ENCODE assay signal across 23 cellular contexts in genomic region chr10:68239596-68240150, GRCh38. TPM values are rescaled to one million over a fixed set of nuclear protein-coding genes. Genes with fewer than 3 reads are reported as not detected.
DNase-seq lines count a peak whose midpoint lies in the region; ATAC-seq and TF ChIP-seq lines count a peak whose summit lies in the region.
"Had no signal": no experiment of that assay in that cellular context is flagged by ENCODE, and none has a peak within 500 bp of the region (broad histone marks: within the 10 kb centered on the region; RNA-seq: fewer than 3 reads in every experiment).

No MANE protein-coding gene starts in this region.

- no peaks in the 10 kb centered on the region for H3K9me2 ChIP-seq in GM23338 (ENCODE audit: insufficient read depth)

- no peaks in the 10 kb centered on the region for H3F3A ChIP-seq in GM23338 (replicated peaks; ENCODE audit: low read depth)

- no peak overlapping the region for H3K4me3 Mint-ChIP-seq in GM23338
- H3K4me3 Mint-ChIP-seq: activated CD4-positive, alpha-beta memory T cell treated with anti-CD3 and anti-CD28 coated beads, Interleukin-2, amount 10 ng/mL, durations not matched to agents 7 days and 5 days; stimulated activated naive CD8-positive, alpha-beta T cell treated with anti-CD3 and anti-CD28 coated beads, Interleukin-15, Interleukin-2, amounts not matched to agents 100 ng/mL and 50 ng/mL, for 24 hours had no signal

- H3K9me3 Mint-ChIP-seq in GM23338, result no peaks in the 10 kb centered on the region
- H3K9me3 Mint-ChIP-seq: activated CD4-positive, alpha-beta memory T cell treated with anti-CD3 and anti-CD28 coated beads, Interleukin-2, amount 10 ng/mL, durations not matched to agents 7 days and 5 days; stimulated activated naive CD8-positive, alpha-beta T cell treated with anti-CD3 and anti-CD28 coated beads, Interleukin-15, Interleukin-2, amounts not matched to agents 100 ng/mL and 50 ng/mL, for 24 hours had no signal

- H3K27ac ChIP-seq in GM23338 (ENCODE audit: low read depth), result no peak overlapping the region
- H3K27ac ChIP-seq: HL-60, lower lobe of right lung, sigmoid colon, tibial artery had no signal

- no peaks in the 10 kb centered on the region for H3K27me3 ChIP-seq in GM23338 (ENCODE audit: insufficient read depth)
- H3K27me3 ChIP-seq: sigmoid colon, tibial artery had no signal

- H4K20me1 ChIP-seq in GM23338 (replicated peaks; ENCODE audit: insufficient read depth), result no peaks in the 10 kb centered on the region

- no peak overlapping the region for H3K4me3 ChIP-seq in GM23338
- no peak overlapping the region for H3K4me3 ChIP-seq in astrocyte of the cerebellum (ENCODE audit: low read depth, low read length)
- no peak overlapping the region for H3K4me3 ChIP-seq in fibroblast of villous mesenchyme (ENCODE audit: low read depth, low read length)
- H3K4me3 ChIP-seq: lower lobe of right lung, sigmoid colon, tibial artery had no signal

- peak overlapping the region; percentile 53; the same call in 1 of the 2 replicates for H2AFZ ChIP-seq in GM23338

- DNase-seq in GM23338 (ENCODE audit: low spot score), result no peak
- DNase-seq in M059J (ENCODE audit: low read depth), result peak; percentile 69
- DNase-seq in astrocyte of the cerebellum (ENCODE audit: low read depth), result peak; percentile 70
- peak; percentile 6 for DNase-seq in fibroblast of villous mesenchyme (ENCODE audit: low read depth)
- DNase-seq in activated CD4-positive, alpha-beta T cell treated with anti-CD3 and anti-CD28 coated beads, Interleukin-2, amount 50 U/mL, for 4 hours, result no peak
- DNase-seq: activated CD4-positive, alpha-beta memory T cell treated with anti-CD3 and anti-CD28 coated beads, Interleukin-2, amount 10 ng/mL, durations not matched to agents 7 days and 5 days; activated effector memory CD4-positive, alpha-beta T cell treated with Interleukin-2 at 50 U/mL for 16 hours; C1 segment of cervical spinal cord; Caco-2; kidney glomerular epithelial cell; lower lobe of right lung; NCI-H1417; NCI-H2227 treated with DMSO at 0.1 percent for 48 hours; posterior cingulate gyrus; SHP77; sigmoid colon; tibial artery had no signal

- no peaks in the 10 kb centered on the region for H3K4me1 ChIP-seq in GM23338 (ENCODE audit: insufficient read depth)
- H3K4me1 ChIP-seq: Caco-2, lower lobe of right lung, sigmoid colon, tibial artery had no signal

- in situ Hi-C loops in astrocyte of the cerebellum (cut with HindIII; ENCODE audit: low sequenced_read_pairs), result no loop called here

- ATAC-seq in GM23338 (peak; percentile 33), GM18520 (IDR thresholded peaks at IDR 0.05; ENCODE audit: unreplicated experiment) (no peak), esophagus mucosa (no peak)
- ATAC-seq: lower lobe of right lung had no signal

- H3K27me3 Mint-ChIP-seq in GM23338 (ENCODE audit: insufficient read depth, low read depth, poor library complexity), result peaks cover 2% of the 10 kb centered on the region

- no peaks in the 10 kb centered on the region for H3K36me3 Mint-ChIP-seq in GM23338 (ENCODE audit: low read depth)

- no peak overlapping the region for H3K4me2 ChIP-seq in GM23338

- H3K79me2 ChIP-seq in GM23338 (replicated peaks; ENCODE audit: insufficient read depth), result no peaks in the 10 kb centered on the region

- H3K27ac Mint-ChIP-seq in GM23338, result no peak overlapping the region
- H3K27ac Mint-ChIP-seq: activated CD4-positive, alpha-beta memory T cell treated with anti-CD3 and anti-CD28 coated beads, Interleukin-2, amount 10 ng/mL, durations not matched to agents 7 days and 5 days; stimulated activated naive CD8-positive, alpha-beta T cell treated with anti-CD3 and anti-CD28 coated beads, Interleukin-15, Interleukin-2, amounts not matched to agents 100 ng/mL and 50 ng/mL, for 24 hours had no signal

- TF ChIP-seq CTCF in GM23338 (conservative IDR thresholded peaks at IDR 0.05; ENCODE audit: low read depth in 2 of 2), result no peak
- no peak for TF ChIP-seq CTCF in astrocyte of the cerebellum (IDR thresholded peaks at IDR 0.05; ENCODE audit: low read depth, low read length, missing control alignments)
- no peak for TF ChIP-seq CTCF in fibroblast of villous mesenchyme (IDR thresholded peaks at IDR 0.05; ENCODE audit: insufficient read depth, low read depth, low read length)

- no peaks in the 10 kb centered on the region for H3K36me3 ChIP-seq in GM23338 (ENCODE audit: insufficient read depth)
- H3K36me3 ChIP-seq: lower lobe of right lung, sigmoid colon, tibial artery had no signal

- no peaks in the 10 kb centered on the region for H3K4me1 Mint-ChIP-seq in GM23338
- H3K4me1 Mint-ChIP-seq: activated CD4-positive, alpha-beta memory T cell treated with anti-CD3 and anti-CD28 coated beads, Interleukin-2, amount 10 ng/mL, durations not matched to agents 7 days and 5 days had no signal

TF ChIP-seq in GM23338, 12 proteins besides CTCF, POLR2A, EP300 and RAD21:
- TF ChIP-seq EZH2phosphoT487 (IDR thresholded peaks at IDR 0.05; ENCODE audit: unreplicated experiment), result no peak

RNA-seq across cellular contexts. Expression of gene ATOH7, which starts 7.8 kb away (rescaled TPM):
- total RNA-seq in GM23338 (2014; rRNA removed; shearing (Covaris generic)), result 1.2 and 1.8 TPM in 2 replicates
- 0.23 TPM in 1 of 2 replicates, not detected in the other for polyA plus RNA-seq in GM23338 (2016; fragmentation: Nextera tagmentation; extraction: Ambion mirVana)
- 0.07 TPM in 1 of 2 replicates, not detected in the other for total RNA-seq in M059J (2014; rRNA removed; shearing (Covaris generic))
- total RNA-seq in fibroblast of villous mesenchyme (under 0.01 TPM in 1 of 2 replicates, not detected in the other), esophagus mucosa (not detected)
- total RNA-seq: activated CD4-positive, alpha-beta memory T cell treated with anti-CD3 and anti-CD28 coated beads, Interleukin-2, amount 10 ng/mL, durations not matched to agents 7 days and 5 days; bronchial epithelial cell; lower lobe of right lung; mucosa of gallbladder had no signal

Comparison
In these comparisons a context has a peak if more than half of its experiments do, and no peak if none do; other contexts are left out.
1. DNase-seq: peak in M059J (single experiment), astrocyte of the cerebellum (single experiment) and fibroblast of villous mesenchyme (single experiment); none in GM23338 (single experiment) and activated CD4-positive, alpha-beta T cell treated with anti-CD3 and anti-CD28 coated beads, Interleukin-2, amount 50 U/mL, for 4 hours (0 of 2).